18 cellular contexts compared by ENCODE assay signal in the genomic region with DNA sequence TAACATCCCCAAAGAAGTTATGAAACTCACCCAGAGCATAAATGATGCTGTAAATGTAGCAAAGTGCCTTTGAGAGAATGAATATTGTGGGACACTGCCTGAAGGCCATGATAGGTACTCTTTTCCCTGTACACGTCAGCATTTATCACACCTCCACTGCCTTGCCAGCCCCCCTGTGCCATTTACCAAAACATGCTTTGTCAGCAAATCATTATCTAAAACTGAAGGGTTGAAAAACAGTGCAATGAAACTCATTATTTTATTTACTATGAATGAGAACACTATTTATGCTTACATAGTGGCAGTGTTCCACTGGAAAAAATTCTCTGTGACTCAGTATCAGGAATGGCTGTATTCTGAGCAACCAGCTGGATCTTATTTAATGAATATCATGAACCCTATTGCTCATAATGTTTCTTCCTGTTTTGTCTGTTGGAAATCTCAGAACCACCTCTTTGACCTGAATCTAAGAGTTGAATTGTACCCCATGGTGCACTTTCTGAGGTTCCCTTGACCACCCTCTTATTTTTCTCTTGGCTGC.
A peak's percentile ranks its signal among the peaks of the same experiment; 100 is the strongest.
DNase-seq lines count a peak whose midpoint lies in the region; ATAC-seq, FAIRE-seq and TF ChIP-seq lines count a peak whose summit lies in the region.
"Had no signal": no experiment of that assay in that cellular context is flagged by ENCODE, and none has a peak within 500 bp of the region (broad histone marks: within the 10 kb centered on the region; RNA-seq: fewer than 3 reads in every experiment).

No MANE protein-coding gene starts in this region.

- H4K91ac ChIP-seq in IMR-90 (ENCODE audit: insufficient read depth, low read depth, low read length) (peak overlapping the region; percentile 36; the same call in 1 of the 2 replicates), H1 (replicated peaks; ENCODE audit: insufficient read length, low read length) (no peak overlapping the region), mesenchymal stem cell (ENCODE audit: low read length) (no peak overlapping the region)

- DNase-seq in AG09319 (ENCODE audit: extremely low read depth, low read depth) (peak; percentile 5), IMR-90 (peak; percentile 75), H1 (ENCODE audit: low read depth in 1 of 2, low spot score in 2 of 2) (no peak), mesenchymal stem cell (peak; percentile 32), NCI-H1694 (lab: John Stamatoyannopoulos, UW) (no peak), T1000 (lab: John Stamatoyannopoulos, UW) (no peak), germinal center (ENCODE audit: low spot score) (no peak)
- DNase-seq in activated CD8-positive, alpha-beta memory T cell treated with anti-CD3 and anti-CD28 coated beads, Interleukin-2, amount 50 U/mL, for 48 hours, result no peak
- DNase-seq: activated CD4-positive, alpha-beta memory T cell treated with anti-CD3 and anti-CD28 coated beads, Interleukin-2, amount 10 ng/mL, durations not matched to agents 7 days and 5 days; activated naive CD4-positive, alpha-beta T cell treated with anti-CD3 and anti-CD28 coated beads, Interleukin-2, amount 10 ng/mL, durations not matched to agents 7 days and 5 days; activated T-cell treated with anti-CD3 and anti-CD28 coated beads, Interleukin-2, amount 50 U/mL, for 24 hours; NCI-H526 treated with DMSO at 0.1 percent for 48 hours; SHP77 treated with DMSO at 0.1 percent for 48 hours; upper lobe of left lung had no signal

- H3K27me3 ChIP-seq in IMR-90 (ENCODE audit: control insufficient read depth, insufficient read depth, low read length) (no peaks in the 10 kb centered on the region), H1 (replicated peaks in 1 of 4; ENCODE audit: control insufficient read depth in 3 of 4, extremely low read depth in 1 of 4, insufficient read depth in 3 of 4, low read length in 3 of 4) (no peaks in the 10 kb centered on the region), mesenchymal stem cell (ENCODE audit: control insufficient read depth in 1 of 2, insufficient read depth in 1 of 2, low read length in 2 of 2) (no peaks in the 10 kb centered on the region)
- H3K27me3 ChIP-seq: breast epithelium, hepatocyte, right atrium auricular region, upper lobe of left lung had no signal

- H4K5ac ChIP-seq in IMR-90 (ENCODE audit: low read depth, low read length) (peak overlapping the region; percentile 33), H1 (ENCODE audit: insufficient read length, low read depth, low read length) (no peak overlapping the region)

- no peaks in the 10 kb centered on the region for H3K9me3 ChIP-seq in IMR-90 (ENCODE audit: control insufficient read depth, insufficient read depth, low read length)
- H3K9me3 ChIP-seq in H1 (ENCODE audit: insufficient read depth in 2 of 2, low read depth in 1 of 2, low read length in 1 of 2), result no peaks in the 10 kb centered on the region
- no peaks in the 10 kb centered on the region for H3K9me3 ChIP-seq in mesenchymal stem cell (ENCODE audit: control insufficient read depth, low read length)
- H3K9me3 ChIP-seq: breast epithelium, right atrium auricular region, upper lobe of left lung had no signal

- no peak for TF ChIP-seq RAD21 in IMR-90 (IDR thresholded peaks at IDR 0.05; ENCODE audit: low read length)
- TF ChIP-seq RAD21 in H1 (IDR thresholded peaks at IDR 0.05 in 1 of 2, conservative IDR thresholded peaks at IDR 0.05 in 1 of 2; ENCODE audit: low read depth in 2 of 2, low read length in 2 of 2), result no peak

- H2BK15ac ChIP-seq in IMR-90 (ENCODE audit: low read depth, low read length) (peak overlapping the region; percentile 59; the same call in 1 of the 3 replicates), H1 (ENCODE audit: low read length) (no peak overlapping the region), mesenchymal stem cell (ENCODE audit: low read depth, poor library complexity, severe bottlenecking) (no peak overlapping the region)

- H4K20me1 ChIP-seq in IMR-90 (ENCODE audit: insufficient read depth, low read length) (no peaks in the 10 kb centered on the region), H1 (replicated peaks in 1 of 2; ENCODE audit: control insufficient read depth in 1 of 2, insufficient read depth in 2 of 2, low read length in 2 of 2) (no peaks in the 10 kb centered on the region)

- H3K27ac ChIP-seq in IMR-90 (ENCODE audit: insufficient read depth, low read length), result peak overlapping the region; percentile 70
- H3K27ac ChIP-seq in H1 (ENCODE audit: low read depth, low read length), result no peak overlapping the region
- no peak overlapping the region for H3K27ac ChIP-seq in mesenchymal stem cell (ENCODE audit: low read length, poor library complexity, severe bottlenecking)
- H3K27ac ChIP-seq: breast epithelium, hepatocyte, upper lobe of left lung had no signal

- no peak for TF ChIP-seq EP300 in H1 (IDR thresholded peaks at IDR 0.05; ENCODE audit: borderline replicate concordance in 1 of 2, low read depth in 2 of 2, low read length in 2 of 2)

- H2BK20ac ChIP-seq in IMR-90 (ENCODE audit: low read depth, low read length) (peak overlapping the region; percentile 92), H1 (ENCODE audit: low read length) (no peak overlapping the region)

- no peak overlapping the region for H3K9ac ChIP-seq in IMR-90 (ENCODE audit: low read depth, low read length)
- H3K9ac ChIP-seq in H1 (replicated peaks in 1 of 4; ENCODE audit: extremely low read depth in 1 of 4, low read depth in 3 of 4, low read length in 3 of 4), result no peak overlapping the region
- H3K9ac ChIP-seq in mesenchymal stem cell (ENCODE audit: low read length), result peak overlapping the region; percentile 16

- 0 out of 2 replicates have a peak overlapping the region, but pooled peaks have one; percentile 9 for H3K4me2 ChIP-seq in IMR-90 (ENCODE audit: low read depth, low read length)
- no peak overlapping the region for H3K4me2 ChIP-seq in H1 (ENCODE audit: insufficient read depth in 1 of 2, low read depth in 2 of 2, low read length in 2 of 2)
- H3K4me2 ChIP-seq in mesenchymal stem cell (ENCODE audit: low read length, poor library complexity, severe bottlenecking), result no peak overlapping the region
- H3K4me2 ChIP-seq: hepatocyte had no signal

- in situ Hi-C loops in IMR-90 (cut with MboI; ENCODE audit: low sequenced_read_pairs), result no loop called here

- H2AFZ ChIP-seq in IMR-90 (replicated peaks; ENCODE audit: low read length, poor library complexity), result peak overlapping the region; percentile 58
- no peak overlapping the region for H2AFZ ChIP-seq in H1 (ENCODE audit: low read length)
- H2AFZ ChIP-seq in mesenchymal stem cell (ENCODE audit: low read depth, low read length), result no peak overlapping the region
- H2AFZ ChIP-seq: hepatocyte had no signal

- ATAC-seq in IMR-90 (ENCODE audit: low read depth), result peak; percentile 97

- H2BK120ac ChIP-seq in IMR-90 (ENCODE audit: low read depth, low read length) (peak overlapping the region; percentile 79), H1 (replicated peaks; ENCODE audit: low read depth, low read length) (no peak overlapping the region), mesenchymal stem cell (ENCODE audit: low read depth, low read length) (no peak overlapping the region)

- intact Hi-C loops in IMR-90 (cut with micrococcal nuclease), result no loop called here

- peak overlapping the region in 1 of 2 experiments; percentile 68; a peak in 2 of 4 replicates for H4K8ac ChIP-seq in IMR-90 (ENCODE audit: low read depth in 2 of 2, low read length in 2 of 2)
- H4K8ac ChIP-seq in H1 (ENCODE audit: extremely low read depth, insufficient read depth, low read length), result no peak overlapping the region
- H4K8ac ChIP-seq in mesenchymal stem cell (ENCODE audit: low read length), result no peak overlapping the region

- no peak for TF ChIP-seq CTCF in AG09319 (IDR thresholded peaks at IDR 0.05; ENCODE audit: low read depth, low read length)
- no peak for TF ChIP-seq CTCF in IMR-90 (conservative IDR thresholded peaks at IDR 0.05; ENCODE audit: low read depth, low read length)
- TF ChIP-seq CTCF in H1 (IDR thresholded peaks at IDR 0.05; ENCODE audit: control extremely low read depth in 1 of 3, insufficient read depth in 1 of 3, low read depth in 1 of 3, low read length in 3 of 3), result no peak

- no peaks in the 10 kb centered on the region for H3K36me3 ChIP-seq in IMR-90 (ENCODE audit: control insufficient read depth, insufficient read depth, low read length)
- H3K36me3 ChIP-seq in H1 (ENCODE audit: control insufficient read depth in 2 of 4, insufficient read depth in 4 of 4, low read length in 3 of 4), result no peaks in the 10 kb centered on the region
- no peaks in the 10 kb centered on the region for H3K36me3 ChIP-seq in mesenchymal stem cell (ENCODE audit: control insufficient read depth in 1 of 2, insufficient read depth in 2 of 2, low read depth in 1 of 2, low read length in 2 of 2)
- H3K36me3 ChIP-seq: breast epithelium, right atrium auricular region, upper lobe of left lung had no signal

- H3K4me3 ChIP-seq in IMR-90 (ENCODE audit: insufficient read depth, low read depth, low read length), result no peak overlapping the region
- H3K4me3 ChIP-seq in H1 (ENCODE audit: extremely low read depth in 1 of 4, insufficient read depth in 2 of 4, low read depth in 3 of 4, low read length in 4 of 4), result no peak overlapping the region
- peak overlapping the region in 1 of 2 experiments; percentile 30 for H3K4me3 ChIP-seq in mesenchymal stem cell (ENCODE audit: insufficient read depth in 1 of 2, low read depth in 1 of 2, low read length in 2 of 2)
- H3K4me3 ChIP-seq: breast epithelium, hepatocyte, right atrium auricular region, upper lobe of left lung had no signal

- H3K23ac ChIP-seq in IMR-90 (ENCODE audit: low read depth, low read length) (0 out of 2 replicates have a peak overlapping the region, but pooled peaks have one; percentile 37), H1 (ENCODE audit: insufficient read length) (no peak overlapping the region), mesenchymal stem cell (ENCODE audit: low read length in 2 of 2) (no peak overlapping the region)

- peak overlapping the region; percentile 28 for H2BK5ac ChIP-seq in IMR-90 (ENCODE audit: low read depth, low read length, poor library complexity, severe bottlenecking)
- no peak overlapping the region for H2BK5ac ChIP-seq in H1 (ENCODE audit: low read depth, low read length)
- H2BK5ac ChIP-seq in mesenchymal stem cell (ENCODE audit: low read depth, low read length, poor library complexity, severe bottlenecking), result no peak overlapping the region

- H3K4ac ChIP-seq in IMR-90 (ENCODE audit: low read depth, low read length), result peak overlapping the region; percentile 73
- H3K4ac ChIP-seq in H1 (replicated peaks; ENCODE audit: insufficient read length, low read depth, low read length), result no peak overlapping the region
- no peak overlapping the region for H3K4ac ChIP-seq in mesenchymal stem cell (ENCODE audit: low read depth in 1 of 2, low read length in 2 of 2)

- H2AK9ac ChIP-seq in IMR-90 (replicated peaks; ENCODE audit: low read depth, low read length, poor library complexity), result no peak overlapping the region

- H2AK5ac ChIP-seq in IMR-90 (ENCODE audit: low read depth, low read length) (peak overlapping the region; percentile 76; the same call in 1 of the 2 replicates), H1 (ENCODE audit: low read depth, low read length) (no peak overlapping the region), mesenchymal stem cell (ENCODE audit: low read length, severe bottlenecking) (no peak overlapping the region)

- FAIRE-seq in H1 (lab: Jason Lieb, UNC), result no peak
- FAIRE-seq: HTR-8/SVneo had no signal

- BruUV-seq in IMR-90 (replicated peaks; lab: Mats Ljungman, UMichigan), result no TSS peak

- H3K18ac ChIP-seq in IMR-90 (ENCODE audit: low read depth, low read length) (peak overlapping the region; percentile 78), H1 (ENCODE audit: extremely low read depth, low read length) (no peak overlapping the region), mesenchymal stem cell (ENCODE audit: low read depth in 1 of 2, low read length in 2 of 2) (no peak overlapping the region)

- no peaks in the 10 kb centered on the region for H3K23me2 ChIP-seq in H1 (ENCODE audit: low read depth, low read length)

- H3K79me1 ChIP-seq in IMR-90 (ENCODE audit: low read depth in 1 of 2, low read length in 2 of 2) (peaks cover 0 to 5% of the 10 kb centered on the region in 2 experiments; a peak in 1 of 4 replicates), H1 (ENCODE audit: low read depth, low read length) (no peaks in the 10 kb centered on the region), mesenchymal stem cell (replicated peaks; ENCODE audit: low read length, poor library complexity, severe bottlenecking) (no peaks in the 10 kb centered on the region)

- dilution Hi-C loops in IMR-90 (cut with HindIII; ENCODE audit: low sequenced_read_pairs, unreplicated experiment), result no loop called here

- POLR2A ChIA-PET in IMR-90 (lab: Charles Lee; ENCODE audit: unreplicated experiment), result no interaction called here
- POLR2A ChIA-PET in H1 (lab: Charles Lee; ENCODE audit: partially characterized antibody), result no interaction called here

- peaks cover 10% of the 10 kb centered on the region for H3K9me1 ChIP-seq in IMR-90 (ENCODE audit: insufficient read depth, low read length)

- no CpG with 5 or more reads among the region's 1 CpG for WGBS in IMR-90 (ENCODE audit: extremely low coverage in 2 of 2, insufficient read length in 1 of 2), 2 experiments
- 91% methylated on average over 1 of the region's 1 CpG; no CpG with 5 or more reads in 1 of the 2 experiments for WGBS in H1 (ENCODE audit: extremely low coverage in 1 of 2, insufficient coverage in 1 of 2, insufficient read length in 1 of 2, insufficient replicate concordance in 2 of 2, low coverage in 1 of 2, low lambda C conversion rate in 2 of 2, missing lambda C conversion rate in 1 of 2), 2 experiments
- WGBS in mesenchymal stem cell, result 100% methylated on average over 1 of the region's 1 CpG

- TF ChIP-seq POLR2A in IMR-90 (IDR thresholded peaks at IDR 0.05; ENCODE audit: low read depth, low read length) (no peak), H1 (IDR thresholded peaks at IDR 0.05; ENCODE audit: control extremely low read depth in 1 of 2, low read depth in 2 of 2, low read length in 2 of 2) (no peak)

- peak overlapping the region; percentile 66; the same call in 1 of the 2 replicates for H3K14ac ChIP-seq in IMR-90 (replicated peaks; ENCODE audit: low read depth, low read length)
- no peak overlapping the region for H3K14ac ChIP-seq in H1 (ENCODE audit: insufficient read length)
- H3K14ac ChIP-seq in mesenchymal stem cell (ENCODE audit: low read length in 2 of 2), result no peak overlapping the region

- H2BK12ac ChIP-seq in H1 (ENCODE audit: low read depth, low read length) (no peak overlapping the region), mesenchymal stem cell (ENCODE audit: low read length in 2 of 2) (no peak overlapping the region)

- H3K56ac ChIP-seq in IMR-90 (ENCODE audit: extremely low read depth, insufficient read depth, low read length), result no peak overlapping the region
- H3K56ac ChIP-seq in H1 (replicated peaks; ENCODE audit: insufficient read length, low read depth, low read length), result no peak overlapping the region

- no peaks in the 10 kb centered on the region for H3K79me2 ChIP-seq in H1 (ENCODE audit: control insufficient read depth in 1 of 2, insufficient read depth in 2 of 2, low read length in 2 of 2)
- H3K79me2 ChIP-seq: hepatocyte had no signal

- peaks cover 6% of the 10 kb centered on the region for H3K4me1 ChIP-seq in IMR-90 (ENCODE audit: control insufficient read depth, insufficient read depth, low read length)
- no peaks in the 10 kb centered on the region for H3K4me1 ChIP-seq in H1 (replicated peaks in 1 of 4; ENCODE audit: control insufficient read depth in 3 of 4, insufficient read depth in 4 of 4, low read length in 3 of 4)
- H3K4me1 ChIP-seq in mesenchymal stem cell (ENCODE audit: control insufficient read depth, insufficient read depth, low read depth, low read length), result no peaks in the 10 kb centered on the region
- H3K4me1 ChIP-seq: breast epithelium, right atrium auricular region, upper lobe of left lung had no signal

- CTCF ChIA-PET in IMR-90 (lab: Yijun Ruan, JAX) (no interaction called here), H1 (lab: Charles Lee; ENCODE audit: partially characterized antibody) (no interaction called here)

Comparison
In these comparisons a context has a peak if more than half of its experiments do, and no peak if none do; other contexts are left out.
1. DNase-seq: peak in AG09319 (single experiment), IMR-90 (single experiment) and mesenchymal stem cell (single experiment); none in H1 (0 of 2), activated CD8-positive, alpha-beta memory T cell treated with anti-CD3 and anti-CD28 coated beads, Interleukin-2, amount 50 U/mL, for 48 hours (single experiment), NCI-H1694 (single experiment), T1000 (single experiment) and germinal center (single experiment).